30 cellular contexts compared by ENCODE assay signal in the genomic region with DNA sequence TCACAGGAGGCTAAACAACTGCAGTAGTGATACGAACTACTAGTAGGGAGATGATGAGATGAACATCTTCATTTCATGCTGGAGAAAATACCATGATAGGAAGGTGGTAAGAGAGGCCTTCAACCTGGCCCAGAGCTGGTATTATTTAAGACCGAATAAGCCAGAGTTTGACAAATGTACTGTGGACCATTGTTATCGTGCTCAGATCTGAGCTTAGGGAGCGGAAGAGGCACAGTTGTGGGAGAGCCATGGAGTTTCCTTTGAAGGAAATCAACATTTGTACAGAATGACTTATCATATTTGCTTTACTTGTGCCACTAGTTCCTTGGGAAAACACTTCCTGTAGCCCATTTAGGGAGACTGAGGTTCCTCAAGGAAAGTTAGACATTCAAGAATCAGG.
"Had no signal": no experiment of that assay in that cellular context is flagged by ENCODE, and none has a peak within 500 bp of the region (broad histone marks: within the 10 kb centered on the region; RNA-seq: fewer than 3 reads in every experiment).

No MANE protein-coding gene starts in this region.

- H3K4me3 ChIP-seq: MG63, SJCRH30, SK-N-MC had no signal

- ATAC-seq: activated CD8-positive, alpha-beta T cell treated with anti-CD3 and anti-CD28 coated beads for 36 hours; activated T-helper 17 cell treated with anti-CD3 and anti-CD28 coated beads, Interleukin-2, amount 50 U/mL, for 72 hours; Panc1 had no signal

- H3K27ac ChIP-seq: brain microvascular endothelial cell, SJCRH30, SK-N-MC had no signal

- H3K4me1 ChIP-seq: SJCRH30 had no signal

- H3K27me3 ChIP-seq: brain microvascular endothelial cell, MG63, SJCRH30 had no signal

- H3K9me3 ChIP-seq: MG63, SJCRH30 had no signal

- H3K36me3 ChIP-seq: brain microvascular endothelial cell, MG63, SJCRH30 had no signal

- DNase-seq: activated CD4-positive, alpha-beta T cell treated with anti-CD3 and anti-CD28 coated beads for 48 hours; activated CD4-positive, alpha-beta T cell treated with anti-CD3 and anti-CD28 coated beads, Interleukin-2, amount 50 U/mL, for 4 hours; activated CD8-positive, alpha-beta T cell treated with anti-CD3 and anti-CD28 coated beads for 36 hours; activated effector memory CD4-positive, alpha-beta T cell treated with anti-CD3 and anti-CD28 coated beads, Interleukin-2, amount 50 U/mL, for 16 hours; activated naive CD4-positive, alpha-beta T cell; activated naive CD4-positive, alpha-beta T cell treated with anti-CD3 and anti-CD28 coated beads, Interleukin-2, amount 50 U/mL, for 16 hours; activated naive CD8-positive, alpha-beta T cell treated with anti-CD3 and anti-CD28 coated beads for 36 hours; activated T-cell treated with anti-CD3 and anti-CD28 coated beads, Interleukin-2, amount 50 U/mL, for 1 hour; activated T-cell treated with anti-CD3 and anti-CD28 coated beads, Interleukin-2, amount 50 U/mL, for 72 hours; amniotic stem cell; aorta; brain microvascular endothelial cell; central memory CD4-positive, alpha-beta T cell; Kasumi-1; MG63; NCI-H1105; NCI-H1417 treated with DMSO at 0.1 percent for 48 hours; NCI-H187 treated with DMSO at 0.1 percent for 48 hours; NCI-H2081; NCI-H2171 treated with DMSO at 0.1 percent for 48 hours; NCI-H2227 treated with DMSO at 0.1 percent for 48 hours; NCI-H446; NCI-H510A treated with DMSO at 0.1 percent for 48 hours; NCI-H526 treated with DMSO at 0.1 percent for 48 hours; NK-92 treated with Interleukin-12 subunit alpha and Interleukin-12 subunit beta, amount 100 ng/mL, for 24 hours; SHP77; SJCRH30 had no signal
